14 cellular contexts compared by ENCODE assay signal in the genomic region with DNA sequence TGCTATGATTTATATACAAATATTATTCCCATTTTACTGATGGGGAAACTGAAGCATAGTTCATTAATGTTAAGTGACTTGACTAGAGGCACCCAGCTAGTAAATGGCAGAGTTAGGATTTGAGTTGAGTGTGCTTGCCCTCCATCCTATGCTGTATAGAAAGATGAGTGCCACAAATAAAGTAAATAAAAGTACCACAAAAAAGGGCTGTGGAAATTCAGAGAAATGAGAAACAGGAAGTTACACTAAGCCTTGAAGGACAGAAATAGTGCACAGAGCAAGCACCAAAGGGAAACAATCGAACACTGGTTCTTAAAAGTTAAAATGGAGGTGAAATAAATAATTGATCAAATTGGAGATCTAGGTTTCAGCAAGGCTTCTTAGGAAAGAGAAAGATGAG. TPM values are rescaled to one million over a fixed set of nuclear protein-coding genes. Genes with fewer than 3 reads are reported as not detected.
DNase-seq lines count a peak whose midpoint lies in the region; ATAC-seq and TF ChIP-seq lines count a peak whose summit lies in the region.
"Had no signal": no experiment of that assay in that cellular context is flagged by ENCODE, and none has a peak within 500 bp of the region (broad histone marks: within the 10 kb centered on the region; RNA-seq: fewer than 3 reads in every experiment).

No MANE protein-coding gene starts in this region.

- peaks cover 31% of the 10 kb centered on the region for H3K36me3 Mint-ChIP-seq in activated CD4-positive, alpha-beta T cell treated with anti-CD3 and anti-CD28 coated beads, Interleukin-2, amount 10 ng/mL, durations not matched to agents 7 days and 5 days (ENCODE audit: low read depth)
- peaks cover 32% of the 10 kb centered on the region for H3K36me3 Mint-ChIP-seq in activated CD8-positive, alpha-beta T cell treated with anti-CD3 and anti-CD28 coated beads, Interleukin-2, amount 10 ng/mL, durations not matched to agents 7 days and 5 days (ENCODE audit: low read depth)
- no peaks in the 10 kb centered on the region for H3K36me3 Mint-ChIP-seq in stimulated activated memory B cell treated with anti-CD40 and anti-IgM and Interleukin-4, amounts not matched to agents 10 μg/mL and 1 μg/mL and 100 μg/mL, for 72 hours

- H3K27ac ChIP-seq in upper lobe of left lung = no peak overlapping the region
- H3K27ac ChIP-seq: tibial nerve had no signal

- H3K9me3 ChIP-seq in upper lobe of left lung = no peaks in the 10 kb centered on the region
- H3K9me3 ChIP-seq: tibial nerve had no signal

- H3K4me1 Mint-ChIP-seq in activated CD4-positive, alpha-beta T cell treated with anti-CD3 and anti-CD28 coated beads, Interleukin-2, amount 10 ng/mL, durations not matched to agents 7 days and 5 days = peaks cover 58% of the 10 kb centered on the region
- H3K4me1 Mint-ChIP-seq in activated CD8-positive, alpha-beta T cell treated with anti-CD3 and anti-CD28 coated beads, Interleukin-2, amount 10 ng/mL, durations not matched to agents 7 days and 5 days (ENCODE audit: low read depth) = peaks cover 59% of the 10 kb centered on the region
- H3K4me1 Mint-ChIP-seq in stimulated activated memory B cell treated with anti-CD40 and anti-IgM and Interleukin-4, amounts not matched to agents 10 μg/mL and 1 μg/mL and 100 μg/mL, for 72 hours = peaks cover 24% of the 10 kb centered on the region

- H3K36me3 ChIP-seq in upper lobe of left lung = no peaks in the 10 kb centered on the region
- H3K36me3 ChIP-seq: tibial nerve had no signal

- DNase-seq in activated CD4-positive, alpha-beta T cell treated with anti-CD3 and anti-CD28 coated beads, Interleukin-2, amount 10 ng/mL, durations not matched to agents 7 days and 5 days = peak; percentile 23
- DNase-seq in activated CD4-positive, alpha-beta T cell treated with anti-CD3 and anti-CD28 coated beads, Interleukin-2, amount 50 U/mL, for 48 hours = no peak
- DNase-seq in activated CD8-positive, alpha-beta T cell treated with anti-CD3 and anti-CD28 coated beads, Interleukin-2, amount 10 ng/mL, durations not matched to agents 7 days and 5 days = peak; percentile 37
- DNase-seq in upper lobe of left lung (no peak), SW 1271 (lab: John Stamatoyannopoulos, UW) (no peak)
- no peak for DNase-seq in stimulated activated CD4-positive, alpha-beta T cell treated with anti-CD3 and anti-CD28 coated beads, Interleukin-1b, Interleukin-23, amount 100 ng/mL, for 48 hours
- DNase-seq: activated CD4-positive, alpha-beta T cell treated with anti-CD3 and anti-CD28 coated beads, Interleukin-2, amount 50 U/mL, for 4 hours; DMS53; NCI-H187 had no signal

- POLR2A ChIA-PET in activated CD4-positive, alpha-beta T cell treated with anti-CD3 and anti-CD28 coated beads, Interleukin-2, amount 10 ng/mL, durations not matched to agents 7 days and 5 days (lab: Charles Lee) = interaction anchor here (0.7 to 1.1 kb wide), 2 partner anchors 9 kb away, joined by 3 read pairs; partner anchors contain the start of gene ABCD2
- POLR2A ChIA-PET in activated CD8-positive, alpha-beta T cell treated with anti-CD3 and anti-CD28 coated beads, Interleukin-2, amount 10 ng/mL, durations not matched to agents 7 days and 5 days (lab: Charles Lee) = interaction anchor here (1.1 to 2.6 kb wide), 4 partner anchors 8 to 57 kb away, joined by 3 to 62 read pairs (median 8); partner anchors contain the start of gene ABCD2

- H3K27ac Mint-ChIP-seq in activated CD4-positive, alpha-beta T cell treated with anti-CD3 and anti-CD28 coated beads, Interleukin-2, amount 10 ng/mL, durations not matched to agents 7 days and 5 days = peak overlapping the region; percentile 91
- peak overlapping the region; percentile 92 for H3K27ac Mint-ChIP-seq in activated CD8-positive, alpha-beta T cell treated with anti-CD3 and anti-CD28 coated beads, Interleukin-2, amount 10 ng/mL, durations not matched to agents 7 days and 5 days
- H3K27ac Mint-ChIP-seq in stimulated activated memory B cell treated with anti-CD40 and anti-IgM and Interleukin-4, amounts not matched to agents 10 μg/mL and 1 μg/mL and 100 μg/mL, for 72 hours = peak overlapping the region; percentile 47

- no peak for TF ChIP-seq POLR2A in upper lobe of left lung (IDR thresholded peaks at IDR 0.05)

- H3K9me3 Mint-ChIP-seq in activated CD4-positive, alpha-beta T cell treated with anti-CD3 and anti-CD28 coated beads, Interleukin-2, amount 10 ng/mL, durations not matched to agents 7 days and 5 days = peaks cover 3% of the 10 kb centered on the region
- peaks cover 7% of the 10 kb centered on the region for H3K9me3 Mint-ChIP-seq in activated CD8-positive, alpha-beta T cell treated with anti-CD3 and anti-CD28 coated beads, Interleukin-2, amount 10 ng/mL, durations not matched to agents 7 days and 5 days (ENCODE audit: insufficient read depth)
- H3K9me3 Mint-ChIP-seq in stimulated activated memory B cell treated with anti-CD40 and anti-IgM and Interleukin-4, amounts not matched to agents 10 μg/mL and 1 μg/mL and 100 μg/mL, for 72 hours = no peaks in the 10 kb centered on the region

- CTCF ChIA-PET in activated CD4-positive, alpha-beta T cell treated with anti-CD3 and anti-CD28 coated beads, Interleukin-2, amount 10 ng/mL, durations not matched to agents 7 days and 5 days (lab: Charles Lee) = interaction anchor here (1.1 to 1.7 kb wide), 2 partner anchors 9 to 26 kb away, joined by 3 to 9 read pairs; partner anchors contain the start of gene ABCD2
- CTCF ChIA-PET in activated CD8-positive, alpha-beta T cell treated with anti-CD3 and anti-CD28 coated beads, Interleukin-2, amount 10 ng/mL, durations not matched to agents 7 days and 5 days (lab: Charles Lee) = interaction anchor here (1.0 to 2.6 kb wide), 6 partner anchors 8 to 63 kb away, joined by 3 to 33 read pairs (median 5); partner anchors contain the start of gene ABCD2

- H3K4me1 ChIP-seq in upper lobe of left lung = no peaks in the 10 kb centered on the region
- H3K4me1 ChIP-seq: tibial nerve had no signal

- ATAC-seq in HG03442 (IDR thresholded peaks at IDR 0.05; ENCODE audit: unreplicated experiment) = peak; percentile 52
- peak; percentile 95 for ATAC-seq in activated CD8-positive, alpha-beta T cell treated with anti-CD3 and anti-CD28 coated beads, Interleukin-2, amount 10 ng/mL, durations not matched to agents 7 days and 5 days
- peak; percentile 59 for ATAC-seq in stimulated activated memory B cell treated with anti-CD40 and anti-IgM and Interleukin-4, amounts not matched to agents 10 μg/mL and 1 μg/mL and 100 μg/mL, for 72 hours
- ATAC-seq in upper lobe of left lung (ENCODE audit: low FRiP score in 2 of 2) = no peak

- H3K4me3 Mint-ChIP-seq in activated CD4-positive, alpha-beta T cell treated with anti-CD3 and anti-CD28 coated beads, Interleukin-2, amount 10 ng/mL, durations not matched to agents 7 days and 5 days = peak overlapping the region; percentile 25
- H3K4me3 Mint-ChIP-seq in activated CD8-positive, alpha-beta T cell treated with anti-CD3 and anti-CD28 coated beads, Interleukin-2, amount 10 ng/mL, durations not matched to agents 7 days and 5 days = peak overlapping the region; percentile 68
- peak overlapping the region; percentile 42 for H3K4me3 Mint-ChIP-seq in stimulated activated memory B cell treated with anti-CD40 and anti-IgM and Interleukin-4, amounts not matched to agents 10 μg/mL and 1 μg/mL and 100 μg/mL, for 72 hours

- no peaks in the 10 kb centered on the region for H3K27me3 ChIP-seq in upper lobe of left lung
- H3K27me3 ChIP-seq: tibial nerve had no signal

- H3K27me3 Mint-ChIP-seq in activated CD4-positive, alpha-beta T cell treated with anti-CD3 and anti-CD28 coated beads, Interleukin-2, amount 10 ng/mL, durations not matched to agents 7 days and 5 days = no peaks in the 10 kb centered on the region
- no peaks in the 10 kb centered on the region for H3K27me3 Mint-ChIP-seq in activated CD8-positive, alpha-beta T cell treated with anti-CD3 and anti-CD28 coated beads, Interleukin-2, amount 10 ng/mL, durations not matched to agents 7 days and 5 days (ENCODE audit: low read depth)
- no peaks in the 10 kb centered on the region for H3K27me3 Mint-ChIP-seq in stimulated activated memory B cell treated with anti-CD40 and anti-IgM and Interleukin-4, amounts not matched to agents 10 μg/mL and 1 μg/mL and 100 μg/mL, for 72 hours

- 34 to 46% methylated on average over 1 of the region's 1 CpG for WGBS in upper lobe of left lung, 2 donors

- H3K4me3 ChIP-seq in upper lobe of left lung = no peak overlapping the region
- H3K4me3 ChIP-seq: tibial nerve had no signal

- TF ChIP-seq EP300 in upper lobe of left lung (IDR thresholded peaks at IDR 0.05) = no peak

- no peak for TF ChIP-seq CTCF in upper lobe of left lung (IDR thresholded peaks at IDR 0.05)

RNA-seq across cellular contexts. Expression of gene ABCD2, which starts 9.2 kb away (rescaled TPM):
- total RNA-seq in activated CD4-positive, alpha-beta T cell treated with anti-CD3 and anti-CD28 coated beads, Interleukin-2, amount 10 ng/mL, durations not matched to agents 7 days and 5 days = 10 to 100 TPM; 23.5 TPM
- 10 to 100 TPM; 22.5 to 24.4 TPM for total RNA-seq in activated CD8-positive, alpha-beta T cell treated with anti-CD3 and anti-CD28 coated beads, Interleukin-2, amount 10 ng/mL, durations not matched to agents 7 days and 5 days
- 1 to 10 TPM in 2 of 6 donors, under 1 TPM in 3, not detected in 1; 0.20 to 2.2 (median 0.47) TPM for total RNA-seq in upper lobe of left lung
- total RNA-seq: A673, kidney epithelial cell had no signal

Comparison
In these comparisons a context has a peak if more than half of its experiments do, and no peak if none do; other contexts are left out.
1. DNase-seq: peak in activated CD4-positive, alpha-beta T cell treated with anti-CD3 and anti-CD28 coated beads, Interleukin-2, amount 10 ng/mL, durations not matched to agents 7 days and 5 days (single experiment) and activated CD8-positive, alpha-beta T cell treated with anti-CD3 and anti-CD28 coated beads, Interleukin-2, amount 10 ng/mL, durations not matched to agents 7 days and 5 days (single experiment); none in activated CD4-positive, alpha-beta T cell treated with anti-CD3 and anti-CD28 coated beads, Interleukin-2, amount 50 U/mL, for 48 hours (0 of 2), upper lobe of left lung (0 of 2), SW 1271 (0 of 2) and stimulated activated CD4-positive, alpha-beta T cell treated with anti-CD3 and anti-CD28 coated beads, Interleukin-1b, Interleukin-23, amount 100 ng/mL, for 48 hours (single experiment).
2. ATAC-seq: peak in HG03442 (single experiment), activated CD8-positive, alpha-beta T cell treated with anti-CD3 and anti-CD28 coated beads, Interleukin-2, amount 10 ng/mL, durations not matched to agents 7 days and 5 days (single experiment) and stimulated activated memory B cell treated with anti-CD40 and anti-IgM and Interleukin-4, amounts not matched to agents 10 μg/mL and 1 μg/mL and 100 μg/mL, for 72 hours (single experiment); none in upper lobe of left lung (0 of 2).
3. RNA of gene ABCD2, which starts 9.2 kb away (total RNA-seq): 22.5 to 24.4 TPM in activated CD8-positive, alpha-beta T cell treated with anti-CD3 and anti-CD28 coated beads, Interleukin-2, amount 10 ng/mL, durations not matched to agents 7 days and 5 days and 23.5 TPM in activated CD4-positive, alpha-beta T cell treated with anti-CD3 and anti-CD28 coated beads, Interleukin-2, amount 10 ng/mL, durations not matched to agents 7 days and 5 days; 0.20 to 2.2 TPM in upper lobe of left lung; every median in the first group is over 4 times any median in the second.
4. Peak in every context shown above with its lines, with median percentiles within 50 percentile points of each other: H3K27ac Mint-ChIP-seq and H3K4me3 Mint-ChIP-seq.